In genomic region chr11:73361953-73362776, GRCh38 we compare ENCODE assay signal across 16 cellular contexts. TPM values are rescaled to one million over a fixed set of nuclear protein-coding genes. Genes with fewer than 3 reads are reported as not detected.
DNase-seq lines count a peak whose midpoint lies in the region; ATAC-seq and TF ChIP-seq lines count a peak whose summit lies in the region.
"Had no signal": no experiment of that assay in that cellular context is flagged by ENCODE, and none has a peak within 500 bp of the region (broad histone marks: within the 10 kb centered on the region; RNA-seq: fewer than 3 reads in every experiment).

No MANE protein-coding gene starts in this region.

- H2BK15ac ChIP-seq in neuronal stem cell (ENCODE audit: low read length): no peak overlapping the region

- H3K36me3 ChIP-seq in OCI-LY1 (ENCODE audit: insufficient read depth, low read length) (no peaks in the 10 kb centered on the region), neuronal stem cell (replicated peaks in 1 of 2; ENCODE audit: control insufficient read depth in 2 of 2, insufficient read depth in 2 of 2, low read length in 2 of 2) (peaks cover 65 to 97% of the 10 kb centered on the region in 2 donors)

- no peak overlapping the region for H2BK12ac ChIP-seq in neuronal stem cell (ENCODE audit: low read length)

- H3K4me2 ChIP-seq in OCI-LY1 (ENCODE audit: low read length): peak overlapping the region; percentile 41; the same call in 1 of the 2 replicates
- H3K4me2 ChIP-seq in neuronal stem cell (ENCODE audit: insufficient read depth, low read length, poor library complexity, severe bottlenecking): peak overlapping the region; percentile 43
- H3K4me2 ChIP-seq: PC-9 had no signal

- no peaks in the 10 kb centered on the region for H3K36me3 Mint-ChIP-seq in glutamatergic neuron (ENCODE audit: unreplicated experiment)
- H3K36me3 Mint-ChIP-seq: T-cell had no signal

- no peaks in the 10 kb centered on the region for H3F3A ChIP-seq in OCI-LY1 (ENCODE audit: insufficient read depth, low read length)

- no peaks in the 10 kb centered on the region for H3K27me3 ChIP-seq in OCI-LY1 (ENCODE audit: insufficient read depth, low read length)
- no peaks in the 10 kb centered on the region for H3K27me3 ChIP-seq in neuronal stem cell (ENCODE audit: control insufficient read depth in 3 of 3, insufficient read depth in 3 of 3, low read depth in 1 of 3, low read length in 3 of 3)

- peak overlapping the region; percentile 87 for H3K23ac ChIP-seq in neuronal stem cell (ENCODE audit: low read depth, low read length, poor library complexity)

- no peak overlapping the region for H3K4ac ChIP-seq in neuronal stem cell (ENCODE audit: low read length)

- peaks cover 13% of the 10 kb centered on the region for H3K27me3 Mint-ChIP-seq in glutamatergic neuron (ENCODE audit: unreplicated experiment)
- H3K27me3 Mint-ChIP-seq: dendritic cell treated with granulocyte-macrophage colony-stimulating factor and Interleukin-4, amounts not matched to agents 40 ng/mL and 50 ng/mL, for 4 days; T-cell had no signal

- peak overlapping the region; percentile 73 for H3K18ac ChIP-seq in neuronal stem cell (ENCODE audit: low read length)

- DNase-seq in ELF-1 (ENCODE audit: low read depth, low spot score): peak; percentile 96
- peak; percentile 69 for DNase-seq in glutamatergic neuron
- DNase-seq in neuronal stem cell (ENCODE audit: low spot score): peak; percentile 68
- no peak for DNase-seq in SK-N-DZ (ENCODE audit: low spot score)
- DNase-seq in A172 (ENCODE audit: low spot score): no peak
- DNase-seq: DMS79 treated with DMSO at 0.1 percent for 48 hours; hypothalamus; NCI-H1436; PC-9; stimulated activated CD4-positive, alpha-beta T cell treated with anti-CD3 and anti-CD28 coated beads, Interleukin-2, amount 100 ng/mL, for 48 hours had no signal

- no CpG with 5 or more reads among the region's 70 CpGs for WGBS in neuronal stem cell (ENCODE audit: extremely low coverage in 2 of 2, insufficient read length in 2 of 2, insufficient replicate concordance in 1 of 2), 2 donors

- H4K20me1 ChIP-seq in OCI-LY1 (ENCODE audit: insufficient read depth, low read length): no peaks in the 10 kb centered on the region

- TF ChIP-seq CTCF in OCI-LY1 (IDR thresholded peaks at IDR 0.05; ENCODE audit: low read length): no peak
- TF ChIP-seq CTCF in glutamatergic neuron (IDR thresholded peaks at IDR 0.05; ENCODE audit: partially characterized antibody, unreplicated experiment): peak; percentile 21

- no peaks in the 10 kb centered on the region for H3K79me2 ChIP-seq in OCI-LY1 (ENCODE audit: insufficient read depth, low read length)

- H4K8ac ChIP-seq in neuronal stem cell (ENCODE audit: low read depth, low read length): no peak overlapping the region

- no peak overlapping the region for H2BK120ac ChIP-seq in neuronal stem cell (ENCODE audit: low read depth, low read length)

- H3K27ac Mint-ChIP-seq in glutamatergic neuron (ENCODE audit: unreplicated experiment): no peak overlapping the region
- H3K27ac Mint-ChIP-seq: dendritic cell treated with granulocyte-macrophage colony-stimulating factor and Interleukin-4, amounts not matched to agents 40 ng/mL and 50 ng/mL, for 4 days had no signal

- H3K9ac ChIP-seq in OCI-LY1 (ENCODE audit: low read length): no peak overlapping the region
- H3K9ac ChIP-seq in neuronal stem cell (ENCODE audit: low read depth, low read length, poor library complexity): peak overlapping the region; percentile 79

- ATAC-seq in GM18520 (IDR thresholded peaks at IDR 0.05; ENCODE audit: unreplicated experiment): no peak
- ATAC-seq in GM18907 (IDR thresholded peaks at IDR 0.05; ENCODE audit: unreplicated experiment): no peak
- ATAC-seq: sciatic nerve, T-cell had no signal

- peaks cover 8% of the 10 kb centered on the region for H3K4me1 Mint-ChIP-seq in glutamatergic neuron (ENCODE audit: low read depth, unreplicated experiment)

- H3K9me3 ChIP-seq in OCI-LY1 (ENCODE audit: low read length) (no peaks in the 10 kb centered on the region), neuronal stem cell (replicated peaks in 1 of 2; ENCODE audit: control insufficient read depth in 2 of 2, insufficient read depth in 1 of 2, low read depth in 1 of 2, low read length in 2 of 2) (no peaks in the 10 kb centered on the region)

- H4K91ac ChIP-seq in neuronal stem cell (ENCODE audit: low read depth, low read length, poor library complexity): no peak overlapping the region

- H3K79me1 ChIP-seq in neuronal stem cell (ENCODE audit: low read depth, low read length): no peaks in the 10 kb centered on the region

- H3K4me3 ChIP-seq in OCI-LY1 (ENCODE audit: low read depth, low read length, poor library complexity, severe bottlenecking) (peak overlapping the region; percentile 19), neuronal stem cell (ENCODE audit: low read length in 2 of 2) (peak overlapping the region in 1 of 2 donors; percentile 66)
- H3K4me3 ChIP-seq: PC-9 had no signal

- H3K4me1 ChIP-seq in OCI-LY1 (ENCODE audit: insufficient read depth, low read length, severe bottlenecking) (peaks cover 16% of the 10 kb centered on the region), neuronal stem cell (ENCODE audit: control insufficient read depth in 2 of 2, insufficient read depth in 1 of 2, low read depth in 1 of 2, low read length in 2 of 2) (no peaks in the 10 kb centered on the region)

- H3K27ac ChIP-seq in OCI-LY1 (ENCODE audit: low read depth, low read length, poor library complexity, severe bottlenecking): no peak overlapping the region
- no peak overlapping the region for H3K27ac ChIP-seq in neuronal stem cell (replicated peaks; ENCODE audit: low read length)
- H3K27ac ChIP-seq: PC-9 had no signal

- H2AK5ac ChIP-seq in neuronal stem cell (ENCODE audit: low read depth, low read length): no peak overlapping the region

- H3K4me3 Mint-ChIP-seq in glutamatergic neuron (ENCODE audit: unreplicated experiment): no peak overlapping the region
- H3K4me3 Mint-ChIP-seq: dendritic cell treated with granulocyte-macrophage colony-stimulating factor and Interleukin-4, amounts not matched to agents 40 ng/mL and 50 ng/mL, for 4 days; T-cell had no signal

- no peaks in the 10 kb centered on the region for H3K9me3 Mint-ChIP-seq in glutamatergic neuron (ENCODE audit: unreplicated experiment)
- H3K9me3 Mint-ChIP-seq: dendritic cell treated with granulocyte-macrophage colony-stimulating factor and Interleukin-4, amounts not matched to agents 40 ng/mL and 50 ng/mL, for 4 days; T-cell had no signal

- no peaks in the 10 kb centered on the region for H3K9me2 ChIP-seq in OCI-LY1 (ENCODE audit: low read depth, low read length)

- H3K14ac ChIP-seq in neuronal stem cell (ENCODE audit: low read length): peak overlapping the region; percentile 23

- H2AFZ ChIP-seq in OCI-LY1 (ENCODE audit: low read length) (no peak overlapping the region), neuronal stem cell (ENCODE audit: low read length) (no peak overlapping the region)
- H2AFZ ChIP-seq: PC-9 had no signal

- H2BK5ac ChIP-seq in neuronal stem cell (ENCODE audit: low read length): no peak overlapping the region

RNA-seq across cellular contexts. Expression of gene RELT, which starts 14.0 kb away (rescaled TPM):
- total RNA-seq in glutamatergic neuron (ENCODE audit: unreplicated experiment): 9.2 TPM
- 6.6 TPM for polyA plus RNA-seq in neuronal stem cell (2013, experiment 1 of 2)
- 6.9 TPM for polyA plus RNA-seq in neuronal stem cell (2013, experiment 2 of 2)
- polyA plus RNA-seq in SK-N-DZ (2014; cell fraction: cytosol; rRNA removed): 14.9 and 15.9 TPM in 2 replicates
- polyA plus RNA-seq in SK-N-DZ (2014; cell fraction: nucleus; rRNA removed): 39.1 and 40.6 TPM in 2 replicates
- 15.5 and 17.0 TPM in 2 replicates for total RNA-seq in A172 (2014; rRNA removed; shearing (Covaris generic))

RNA-seq across cellular contexts. Expression of gene ARHGEF17, which starts 54.1 kb away (rescaled TPM):
- total RNA-seq in glutamatergic neuron (ENCODE audit: unreplicated experiment): 43.3 TPM
- polyA plus RNA-seq in neuronal stem cell (2013, experiment 1 of 2): 40.1 TPM
- 38.9 TPM for polyA plus RNA-seq in neuronal stem cell (2013, experiment 2 of 2)
- polyA plus RNA-seq in SK-N-DZ (2014; cell fraction: cytosol; rRNA removed): 10.9 and 15.1 TPM in 2 replicates
- polyA plus RNA-seq in SK-N-DZ (2014; cell fraction: nucleus; rRNA removed): 97.3 and 116 TPM in 2 replicates
- total RNA-seq in A172 (2014; rRNA removed; shearing (Covaris generic)): 9.8 and 25.0 TPM in 2 replicates

Comparison
In these comparisons a context has a peak if more than half of its experiments do, and no peak if none do; other contexts are left out.
1. DNase-seq: peak in ELF-1 (single experiment), glutamatergic neuron (single experiment) and neuronal stem cell (single experiment); none in SK-N-DZ (single experiment) and A172 (single experiment).